15 cellular contexts compared by ENCODE assay signal in genomic region chr14:36503771-36504741, GRCh38. TPM values are rescaled to one million over a fixed set of nuclear protein-coding genes. Genes with fewer than 3 reads are reported as not detected.
DNase-seq lines count a peak whose midpoint lies in the region; ATAC-seq, FAIRE-seq and TF ChIP-seq lines count a peak whose summit lies in the region.
"Had no signal": no experiment of that assay in that cellular context is flagged by ENCODE, and none has a peak within 500 bp of the region (broad histone marks: within the 10 kb centered on the region; RNA-seq: fewer than 3 reads in every experiment).

No MANE protein-coding gene starts in this region.

- no peaks in the 10 kb centered on the region for H3K9me2 ChIP-seq in GM23338 (ENCODE audit: insufficient read depth)

- no peak overlapping the region for H2AFZ ChIP-seq in GM23338
- no peak overlapping the region for H2AFZ ChIP-seq in endothelial cell of umbilical vein (ENCODE audit: low read depth, low read length)
- no peak overlapping the region for H2AFZ ChIP-seq in neural progenitor cell (replicated peaks)

- H3K4me1 ChIP-seq in GM23338 (ENCODE audit: insufficient read depth) (peaks cover 43% of the 10 kb centered on the region), endothelial cell of umbilical vein (ENCODE audit: control insufficient read depth, extremely low read depth, insufficient read depth, low read length) (no peaks in the 10 kb centered on the region), neural progenitor cell (peaks cover 25% of the 10 kb centered on the region)

- H3K27me3 Mint-ChIP-seq in GM23338 (ENCODE audit: insufficient read depth, low read depth, poor library complexity) (peaks cover 95% of the 10 kb centered on the region), neural progenitor cell (ENCODE audit: insufficient read depth, low read depth) (peaks cover 87% of the 10 kb centered on the region)

- H3K4me1 Mint-ChIP-seq in GM23338 (peaks cover 44% of the 10 kb centered on the region), neural progenitor cell (peaks cover 9% of the 10 kb centered on the region)

- FAIRE-seq in endothelial cell of umbilical vein (lab: Jason Lieb, UNC), result no peak

- dilution Hi-C loops in endothelial cell of umbilical vein (cut with MboI; ENCODE audit: extremely low pct_ligation_motif_present, low sequenced_read_pairs), result no loop called here

- H3K79me2 ChIP-seq in GM23338 (replicated peaks; ENCODE audit: insufficient read depth) (no peaks in the 10 kb centered on the region), endothelial cell of umbilical vein (ENCODE audit: control insufficient read depth, insufficient read depth, low read length) (no peaks in the 10 kb centered on the region), neural progenitor cell (ENCODE audit: low read depth) (no peaks in the 10 kb centered on the region)

- intact Hi-C loops in endothelial cell of umbilical vein (cut with micrococcal nuclease) (no loop called here), sciatic nerve (cut with DNase I) (no loop called here)

- H3K4me3 Mint-ChIP-seq in GM23338 (peak overlapping the region; percentile 60), neural progenitor cell (no peak overlapping the region)

- BruUV-seq in endothelial cell of umbilical vein (replicated peaks; lab: Mats Ljungman, UMichigan), result no TSS peak

- H3K27ac Mint-ChIP-seq in GM23338 (no peak overlapping the region), neural progenitor cell (no peak overlapping the region)
- H3K27ac Mint-ChIP-seq: activated T-helper 17 cell treated with anti-CD3 and anti-CD28 coated beads, Interleukin-2, amount 50 U/mL, for 72 hours; CD4-positive, alpha-beta memory T cell had no signal

- no peak overlapping the region for H3K27ac ChIP-seq in GM23338 (ENCODE audit: low read depth)
- no peak overlapping the region for H3K27ac ChIP-seq in endothelial cell of umbilical vein (ENCODE audit: insufficient read depth, low read depth, low read length)
- no peak overlapping the region for H3K27ac ChIP-seq in neural progenitor cell
- no peak overlapping the region for H3K27ac ChIP-seq in substantia nigra (ENCODE audit: low read depth, low read length, poor library complexity, severe bottlenecking)

- H3K36me3 ChIP-seq in GM23338 (ENCODE audit: insufficient read depth), result no peaks in the 10 kb centered on the region
- no peaks in the 10 kb centered on the region for H3K36me3 ChIP-seq in endothelial cell of umbilical vein (ENCODE audit: control insufficient read depth in 2 of 2, extremely low read depth in 1 of 2, insufficient read depth in 2 of 2, low read length in 2 of 2)
- H3K36me3 ChIP-seq in neural progenitor cell, result no peaks in the 10 kb centered on the region

- H3K27me3 ChIP-seq in GM23338 (ENCODE audit: insufficient read depth), result peaks cover 100% of the 10 kb centered on the region
- peaks cover 65 to 89% of the 10 kb centered on the region in 2 experiments for H3K27me3 ChIP-seq in endothelial cell of umbilical vein (ENCODE audit: control insufficient read depth in 2 of 2, insufficient read depth in 2 of 2, low read length in 2 of 2)
- H3K27me3 ChIP-seq in neural progenitor cell, result peaks cover 100% of the 10 kb centered on the region

- CTCF ChIA-PET in endothelial cell of umbilical vein (lab: Charles Lee), result interaction anchor here (1.8 kb wide), 1 partner anchor 20 kb away, joined by 5 read pairs; no protein-coding TSS in a partner anchor

- ATAC-seq in GM23338 (peak; percentile 16), sciatic nerve (no peak)
- ATAC-seq: activated T-helper 17 cell treated with anti-CD3 and anti-CD28 coated beads, Interleukin-2, amount 50 U/mL, for 72 hours had no signal

- no peak for TF ChIP-seq CTCF in GM23338 (conservative IDR thresholded peaks at IDR 0.05; ENCODE audit: low read depth in 2 of 2)
- TF ChIP-seq CTCF in endothelial cell of umbilical vein (IDR thresholded peaks at IDR 0.05; ENCODE audit: extremely low read depth in 1 of 2, insufficient read depth in 1 of 2, low read depth in 1 of 2, low read length in 2 of 2), result no peak
- TF ChIP-seq CTCF in neural progenitor cell (IDR thresholded peaks at IDR 0.05), result no peak

- H3K9me1 ChIP-seq in endothelial cell of umbilical vein (replicated peaks; ENCODE audit: control insufficient read depth, extremely low read depth, insufficient read depth, low read length), result no peaks in the 10 kb centered on the region

- H3K9ac ChIP-seq in endothelial cell of umbilical vein (replicated peaks; ENCODE audit: extremely low read depth, insufficient read depth, low read length), result no peak overlapping the region
- H3K9ac ChIP-seq in neural progenitor cell, result no peak overlapping the region

- TF ChIP-seq POLR2A in endothelial cell of umbilical vein (IDR thresholded peaks at IDR 0.05; ENCODE audit: low read depth, low read length), result no peak

- POLR2A ChIA-PET in endothelial cell of umbilical vein (lab: Charles Lee), result no interaction called here

- H3K4me3 ChIP-seq in GM23338, result peak overlapping the region; percentile 48
- no peak overlapping the region for H3K4me3 ChIP-seq in endothelial cell of umbilical vein (replicated peaks in 1 of 3; ENCODE audit: insufficient read depth in 1 of 3, low read depth in 1 of 3, low read length in 3 of 3)
- peak overlapping the region; percentile 15 for H3K4me3 ChIP-seq in neural progenitor cell

- no peaks in the 10 kb centered on the region for H3K36me3 Mint-ChIP-seq in GM23338 (ENCODE audit: low read depth)
- H3K36me3 Mint-ChIP-seq in neural progenitor cell, result no peaks in the 10 kb centered on the region
- H3K36me3 Mint-ChIP-seq: CD4-positive, alpha-beta memory T cell had no signal

- H3F3A ChIP-seq in GM23338 (replicated peaks; ENCODE audit: low read depth) (peaks cover 19% of the 10 kb centered on the region), neural progenitor cell (ENCODE audit: low read depth) (peaks cover 42% of the 10 kb centered on the region)

- H3K4me2 ChIP-seq in GM23338, result peak overlapping the region; percentile 77
- H3K4me2 ChIP-seq in endothelial cell of umbilical vein (ENCODE audit: insufficient read depth, low read length), result no peak overlapping the region
- peak overlapping the region; percentile 53 for H3K4me2 ChIP-seq in neural progenitor cell

- H3K9me3 ChIP-seq in endothelial cell of umbilical vein (replicated peaks; ENCODE audit: control insufficient read depth, insufficient read depth, low read length) (no peaks in the 10 kb centered on the region), neural progenitor cell (ENCODE audit: low read depth) (no peaks in the 10 kb centered on the region)

- peaks cover 4% of the 10 kb centered on the region; the same call in 1 of the 3 replicates for H3K9me3 Mint-ChIP-seq in GM23338
- peaks cover 6% of the 10 kb centered on the region for H3K9me3 Mint-ChIP-seq in neural progenitor cell

- H4K20me1 ChIP-seq in GM23338 (replicated peaks; ENCODE audit: insufficient read depth) (peaks cover 22% of the 10 kb centered on the region), endothelial cell of umbilical vein (replicated peaks; ENCODE audit: control insufficient read depth, extremely low read depth, insufficient read depth, low read length) (no peaks in the 10 kb centered on the region), neural progenitor cell (ENCODE audit: low read depth) (peaks cover 88% of the 10 kb centered on the region)

- DNase-seq in DMS79 treated with DMSO at 0.1 percent for 48 hours (lab: John Stamatoyannopoulos, UW) (peak; percentile 93), GM23338 (ENCODE audit: low spot score) (peak; percentile 57), endothelial cell of umbilical vein (ENCODE audit: low read depth, low spot score) (no peak), neural progenitor cell (ENCODE audit: low spot score) (peak; percentile 79), sciatic nerve (ENCODE audit: low spot score) (no peak), hippocampal formation (lab: John Stamatoyannopoulos, UW) (no peak), substantia nigra (lab: John Stamatoyannopoulos, UW) (no peak)
- DNase-seq: activated CD4-positive, alpha-beta T cell treated with anti-CD3 and anti-CD28 coated beads for 1 hour; CD4-positive, alpha-beta memory T cell; hypothalamus; NCI-H2107; SW 1271 had no signal

TF ChIP-seq in GM23338, 12 proteins besides CTCF, POLR2A, EP300 and RAD21 (continues in another document):
- no peak for TF ChIP-seq JUNB (IDR thresholded peaks at IDR 0.05; ENCODE audit: unreplicated experiment)
- peak; percentile 66 for TF ChIP-seq EZH2phosphoT487 (IDR thresholded peaks at IDR 0.05; ENCODE audit: unreplicated experiment)
- TF ChIP-seq EZH2 (IDR thresholded peaks at IDR 0.05; ENCODE audit: low read depth, unreplicated experiment), result peak; percentile 89

TF ChIP-seq in endothelial cell of umbilical vein, 7 proteins besides CTCF, POLR2A, EP300 and RAD21:
- TF ChIP-seq GATA2 (IDR thresholded peaks at IDR 0.05; ENCODE audit: insufficient read depth, insufficient read length, low read depth, low read length) (no peak), MYC (IDR thresholded peaks at IDR 0.05; ENCODE audit: low read depth, low read length) (no peak), JUN (IDR thresholded peaks at IDR 0.05; ENCODE audit: borderline replicate concordance, insufficient read depth, insufficient read length, low read depth) (no peak), EZH2 (IDR thresholded peaks at IDR 0.05; ENCODE audit: borderline replicate concordance, low read depth, low read length, severe bottlenecking) (peak; percentile 91)

RNA-seq across cellular contexts. Expression of gene NKX2-1, which starts 16.0 kb away (rescaled TPM):
- total RNA-seq in GM23338 (2014; rRNA removed; shearing (Covaris generic)), result not detected in 2 replicates
- polyA plus RNA-seq in GM23338 (2016; fragmentation: Nextera tagmentation; extraction: Ambion mirVana), result not detected in 2 replicates
- total RNA-seq in endothelial cell of umbilical vein, result not detected in 2 replicates
- polyA plus RNA-seq in endothelial cell of umbilical vein, result not detected in 2 replicates
- polyA plus RNA-seq in endothelial cell of umbilical vein (2011; cell fraction: cytosol; rRNA removed), result not detected in 2 replicates
- polyA plus RNA-seq in endothelial cell of umbilical vein (2011; cell fraction: nucleus; rRNA removed), result not detected in 2 replicates
- not detected in 2 replicates for polyA plus RNA-seq in endothelial cell of umbilical vein (2012)
- polyA minus RNA-seq in endothelial cell of umbilical vein, result not detected in 2 replicates
- not detected for polyA minus RNA-seq in endothelial cell of umbilical vein (2011; cell fraction: cytosol; rRNA and poly(A)+ RNA removed)
- not detected in 2 replicates for polyA minus RNA-seq in endothelial cell of umbilical vein (2011; cell fraction: nucleus; rRNA and poly(A)+ RNA removed)
- total RNA-seq in neural progenitor cell (ENCODE audit: low replicate concordance), result not detected in 2 replicates
- 0.22 TPM for total RNA-seq in sciatic nerve
- total RNA-seq: activated T-helper 17 cell treated with anti-CD3 and anti-CD28 coated beads, Interleukin-2, amount 50 U/mL, for 72 hours; CD4-positive, alpha-beta memory T cell; mononuclear cell; renal cortical epithelial cell had no signal
- polyA plus RNA-seq: CD4-positive, alpha-beta memory T cell had no signal

Comparison
In these comparisons a context has a peak if more than half of its experiments do, and no peak if none do; other contexts are left out.
1. DNase-seq: peak in DMS79 treated with DMSO at 0.1 percent for 48 hours (single experiment), GM23338 (single experiment) and neural progenitor cell (single experiment); none in endothelial cell of umbilical vein (single experiment), sciatic nerve (single experiment), hippocampal formation (0 of 2) and substantia nigra (0 of 49).
2. H3K4me3 ChIP-seq: peak in GM23338 (single experiment) and neural progenitor cell (single experiment); none in endothelial cell of umbilical vein (0 of 3).